ENCODE assay signal across 11 cellular contexts in the genomic region with DNA sequence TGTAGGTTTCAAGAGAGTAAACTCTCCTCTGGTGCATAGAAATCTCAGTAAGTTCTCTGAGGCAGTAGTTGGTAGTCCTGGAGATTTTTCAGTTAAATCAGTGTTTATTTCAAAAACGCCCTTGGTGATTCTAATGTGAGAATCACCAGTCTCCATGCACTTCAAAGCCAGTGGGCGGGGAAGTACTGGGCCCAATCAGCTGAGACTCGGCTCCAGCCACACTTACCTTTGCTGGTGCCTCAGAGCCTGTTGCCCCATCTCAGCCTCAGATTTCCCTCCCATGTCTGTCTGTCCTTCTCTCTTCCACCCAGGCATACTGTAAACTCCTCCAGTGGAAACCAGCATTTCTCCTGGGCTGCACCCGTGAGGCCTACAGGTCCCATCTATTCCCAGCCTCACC. TPM values are rescaled to one million over a fixed set of nuclear protein-coding genes. Genes with fewer than 3 reads are reported as not detected.
A peak's percentile ranks its signal among the peaks of the same experiment; 100 is the strongest.
DNase-seq lines count a peak whose midpoint lies in the region; TF ChIP-seq lines count a peak whose summit lies in the region.
"Had no signal": no experiment of that assay in that cellular context is flagged by ENCODE, and none has a peak within 500 bp of the region (broad histone marks: within the 10 kb centered on the region; RNA-seq: fewer than 3 reads in every experiment).

No MANE protein-coding gene starts in this region.

- TF ChIP-seq POLR2A in spleen (IDR thresholded peaks at IDR 0.05): no peak

- no peak overlapping the region for H3K4me3 ChIP-seq in WERI-Rb-1 (ENCODE audit: low read depth, low read length)
- no peak overlapping the region for H3K4me3 ChIP-seq in spleen
- H3K4me3 ChIP-seq: tibial artery had no signal

- peaks cover 3% of the 10 kb centered on the region for H3K27me3 Mint-ChIP-seq in activated CD4-positive, alpha-beta T cell treated with anti-CD3 and anti-CD28 coated beads, Interleukin-2, amount 10 ng/mL, durations not matched to agents 24 days and 14 days
- H3K27me3 Mint-ChIP-seq in endothelial cell (ENCODE audit: unreplicated experiment) (peaks cover 8% of the 10 kb centered on the region), chondrocyte (ENCODE audit: low read depth) (no peaks in the 10 kb centered on the region)

- H3K4me1 Mint-ChIP-seq in activated CD4-positive, alpha-beta T cell treated with anti-CD3 and anti-CD28 coated beads, Interleukin-2, amount 10 ng/mL, durations not matched to agents 24 days and 14 days: peaks cover 32% of the 10 kb centered on the region
- H3K4me1 Mint-ChIP-seq in endothelial cell (ENCODE audit: unreplicated experiment) (peaks cover 49% of the 10 kb centered on the region), chondrocyte (ENCODE audit: low read depth) (peaks cover 13% of the 10 kb centered on the region)

- H3K36me3 ChIP-seq in WERI-Rb-1 (no peaks in the 10 kb centered on the region), spleen (no peaks in the 10 kb centered on the region)
- H3K36me3 ChIP-seq: tibial artery had no signal

- H3K36me3 Mint-ChIP-seq in activated CD4-positive, alpha-beta T cell treated with anti-CD3 and anti-CD28 coated beads, Interleukin-2, amount 10 ng/mL, durations not matched to agents 24 days and 14 days (ENCODE audit: low read depth): no peaks in the 10 kb centered on the region
- H3K36me3 Mint-ChIP-seq in endothelial cell (ENCODE audit: low read depth, unreplicated experiment) (no peaks in the 10 kb centered on the region), chondrocyte (ENCODE audit: low read depth) (no peaks in the 10 kb centered on the region)

- no peak overlapping the region for H3K27ac ChIP-seq in WERI-Rb-1
- peak overlapping the region in 6 of 8 donors; percentile 31 to 84 (median 67) for H3K27ac ChIP-seq in spleen
- H3K27ac ChIP-seq: tibial artery had no signal

- peak overlapping the region; percentile 75 for H3K4me3 Mint-ChIP-seq in activated CD4-positive, alpha-beta T cell treated with anti-CD3 and anti-CD28 coated beads, Interleukin-2, amount 10 ng/mL, durations not matched to agents 24 days and 14 days
- H3K4me3 Mint-ChIP-seq in endothelial cell (ENCODE audit: unreplicated experiment) (no peak overlapping the region), chondrocyte (ENCODE audit: unreplicated experiment) (no peak overlapping the region)

- H3K27ac Mint-ChIP-seq in activated CD4-positive, alpha-beta T cell treated with anti-CD3 and anti-CD28 coated beads, Interleukin-2, amount 10 ng/mL, durations not matched to agents 24 days and 14 days: peak overlapping the region; percentile 98
- H3K27ac Mint-ChIP-seq in endothelial cell (ENCODE audit: unreplicated experiment) (peak overlapping the region; percentile 62), chondrocyte (ENCODE audit: unreplicated experiment) (no peak overlapping the region)

- DNase-seq in activated CD4-positive, alpha-beta T cell treated with anti-CD3 and anti-CD28 coated beads, Interleukin-2, amount 10 ng/mL, durations not matched to agents 24 days and 14 days: peak; percentile 67
- DNase-seq in activated CD4-positive, alpha-beta T cell treated with anti-CD3 and anti-CD28 coated beads, Interleukin-2, amount 50 U/mL, for 4 hours: no peak
- DNase-seq in WERI-Rb-1 (no peak), endothelial cell (ENCODE audit: low spot score) (no peak), spleen (no peak), chondrocyte (ENCODE audit: low spot score) (no peak), NCI-H2107 (lab: John Stamatoyannopoulos, UW) (no peak)
- no peak for DNase-seq in effector CD8-positive, alpha-beta T cell (lab: John Stamatoyannopoulos, UW)
- DNase-seq: foreskin melanocyte, NCI-H526, tibial artery had no signal

- whole genome bisulfite sequencing in spleen, 5 donors: 75 to 93% (median 86%) methylated on average over 4 of the region's 4 CpGs

- no peaks in the 10 kb centered on the region for H3K9me3 Mint-ChIP-seq in activated CD4-positive, alpha-beta T cell treated with anti-CD3 and anti-CD28 coated beads, Interleukin-2, amount 10 ng/mL, durations not matched to agents 24 days and 14 days
- H3K9me3 Mint-ChIP-seq in endothelial cell (ENCODE audit: unreplicated experiment): no peaks in the 10 kb centered on the region
- no peaks in the 10 kb centered on the region for H3K9me3 Mint-ChIP-seq in chondrocyte (ENCODE audit: low read depth)

- H3K9me3 ChIP-seq in WERI-Rb-1 (ENCODE audit: severe bottlenecking): no peaks in the 10 kb centered on the region
- H3K9me3 ChIP-seq in spleen: no peaks in the 10 kb centered on the region
- H3K9me3 ChIP-seq: tibial artery had no signal

- intact Hi-C loops in activated CD4-positive, alpha-beta T cell treated with anti-CD3 and anti-CD28 coated beads, Interleukin-2, amount 10 ng/mL, durations not matched to agents 24 days and 14 days (cut with micrococcal nuclease): loop anchor here (5.0 to 10.0 kb wide), 6 partner anchors 353 to 714 kb away; partner anchors contain the start of genes ELF2, NAA15, NDUFC1 and NOCT
- intact Hi-C loops in spleen (cut with DNase I; ENCODE audit: low total_unique reads): loop anchor here (10.0 kb wide), 1 partner anchor 623 kb away; no protein-coding TSS in a partner anchor

- H3K27me3 ChIP-seq in WERI-Rb-1 (ENCODE audit: insufficient read depth, low read depth, severe bottlenecking) (no peaks in the 10 kb centered on the region), spleen (replicated peaks in 1 of 7) (no peaks in the 10 kb centered on the region)
- H3K27me3 ChIP-seq: tibial artery had no signal

- peaks cover 7 to 44% (median 24%) of the 10 kb centered on the region in 6 donors for H3K4me1 ChIP-seq in spleen

- TF ChIP-seq CTCF in WERI-Rb-1 (IDR thresholded peaks at IDR 0.05; ENCODE audit: low read depth, low read length): 0 out of 2 replicates have a peak, but pooled peaks have one; percentile 1
- TF ChIP-seq CTCF in endothelial cell (IDR thresholded peaks at IDR 0.05; ENCODE audit: unreplicated experiment): no peak
- no peak for TF ChIP-seq CTCF in spleen (IDR thresholded peaks at IDR 0.05 in 8 of 11, conservative IDR thresholded peaks at IDR 0.05 in 3 of 11)
- no peak for TF ChIP-seq CTCF in chondrocyte (IDR thresholded peaks at IDR 0.05)

RNA-seq across cellular contexts. Expression of gene MGST2, which starts 7.4 kb away (rescaled TPM):
- 26.5 and 35.1 TPM in 2 replicates for total RNA-seq in activated CD4-positive, alpha-beta T cell treated with anti-CD3 and anti-CD28 coated beads, Interleukin-2, amount 10 ng/mL, durations not matched to agents 24 days and 14 days
- 98.3 TPM for total RNA-seq in endothelial cell (ENCODE audit: unreplicated experiment)
- total RNA-seq in spleen: 100 to 1,000 TPM in 1 of 7 donors, 10 to 100 TPM in 6; 41.5 to 114 (median 67.3) TPM
- 10 to 100 TPM; 26.9 to 54.1 (median 50.6) TPM for polyA plus RNA-seq in spleen
- total RNA-seq in chondrocyte: 21.4 to 36.0 TPM (median 23.7 TPM) in 3 replicates
